Comparison of ENCODE assay signal across 8 cellular contexts in genomic region chr4:139528377-139529005, GRCh38. TPM values are rescaled to one million over a fixed set of nuclear protein-coding genes. Genes with fewer than 3 reads are reported as not detected.
DNase-seq lines count a peak whose midpoint lies in the region; ATAC-seq and TF ChIP-seq lines count a peak whose summit lies in the region.

No MANE protein-coding gene starts in this region.

- H2AFZ ChIP-seq in neural progenitor cell (replicated peaks) = no peak overlapping the region

- no peaks in the 10 kb centered on the region for H3K9me3 Mint-ChIP-seq in neural progenitor cell

- peaks cover 2% of the 10 kb centered on the region for H3K27me3 Mint-ChIP-seq in neural progenitor cell (ENCODE audit: insufficient read depth, low read depth)

- H3K4me1 Mint-ChIP-seq in neural progenitor cell = peaks cover 13% of the 10 kb centered on the region

- no peak overlapping the region for H3K27ac Mint-ChIP-seq in neural progenitor cell

- peaks cover 9% of the 10 kb centered on the region for H3F3A ChIP-seq in neural progenitor cell (ENCODE audit: low read depth)

- TF ChIP-seq CTCF in RWPE2 (IDR thresholded peaks at IDR 0.05; ENCODE audit: poor library complexity, severe bottlenecking) (no peak), left lung (IDR thresholded peaks at IDR 0.05) (no peak), neural progenitor cell (IDR thresholded peaks at IDR 0.05) (no peak)

- no peak overlapping the region for H3K27ac ChIP-seq in RWPE2 (ENCODE audit: poor library complexity, severe bottlenecking)
- peak overlapping the region in 1 of 2 donors; percentile 1 for H3K27ac ChIP-seq in left lung
- no peak overlapping the region for H3K27ac ChIP-seq in neural progenitor cell

- H3K36me3 Mint-ChIP-seq in neural progenitor cell = no peaks in the 10 kb centered on the region

- no peaks in the 10 kb centered on the region for H4K20me1 ChIP-seq in neural progenitor cell (ENCODE audit: low read depth)

- TF ChIP-seq POLR2A in erythroblast (IDR thresholded peaks at IDR 0.05; ENCODE audit: low read length) = no peak

- peak; percentile 57 for ATAC-seq in GM18873 (IDR thresholded peaks at IDR 0.05; ENCODE audit: low FRiP score, unreplicated experiment)
- ATAC-seq in HG02870 (IDR thresholded peaks at IDR 0.05; ENCODE audit: unreplicated experiment) = peak; percentile 86
- peak; percentile 68 for ATAC-seq in RWPE2 (ENCODE audit: low read depth)
- ATAC-seq in left lung = peak; percentile 66
- ATAC-seq in HG03025 (IDR thresholded peaks at IDR 0.05; ENCODE audit: low FRiP score, unreplicated experiment) = no peak

- H3K9me3 ChIP-seq in RWPE2 (ENCODE audit: severe bottlenecking) (no peaks in the 10 kb centered on the region), left lung (no peaks in the 10 kb centered on the region), neural progenitor cell (ENCODE audit: low read depth) (no peaks in the 10 kb centered on the region)

- in situ Hi-C loops in G401 (cut with HindIII; ENCODE audit: low sequenced_read_pairs) = no loop called here

- no peak overlapping the region for H3K9ac ChIP-seq in neural progenitor cell

- H3K36me3 ChIP-seq in RWPE2 (ENCODE audit: low read depth) (peaks cover 65% of the 10 kb centered on the region), left lung (peaks cover 0 to 70% of the 10 kb centered on the region in 2 donors), neural progenitor cell (no peaks in the 10 kb centered on the region)

- H3K27me3 ChIP-seq in RWPE2 (ENCODE audit: insufficient read depth, poor library complexity, severe bottlenecking) = no peaks in the 10 kb centered on the region
- no peaks in the 10 kb centered on the region for H3K27me3 ChIP-seq in left lung
- H3K27me3 ChIP-seq in neural progenitor cell = no peaks in the 10 kb centered on the region

- H3K4me3 ChIP-seq in RWPE2 (ENCODE audit: severe bottlenecking) = no peak overlapping the region
- H3K4me3 ChIP-seq in left lung = no peak overlapping the region
- H3K4me3 ChIP-seq in neural progenitor cell = no peak overlapping the region

- DNase-seq in RWPE2 (ENCODE audit: low spot score) (no peak), left lung (peak in 1 of 2 donors; percentile 45), erythroblast (lab: John Stamatoyannopoulos, UW) (no peak), G401 (ENCODE audit: low spot score) (no peak), neural progenitor cell (ENCODE audit: low spot score) (no peak)

- H3K4me1 ChIP-seq in RWPE2 (ENCODE audit: insufficient read depth, poor library complexity, severe bottlenecking) (no peaks in the 10 kb centered on the region), left lung (peaks cover 0 to 18% of the 10 kb centered on the region in 2 donors), neural progenitor cell (peaks cover 9% of the 10 kb centered on the region)

- intact Hi-C loops in left lung (cut with DNase I) = no loop called here

- H3K4me3 Mint-ChIP-seq in neural progenitor cell = no peak overlapping the region

- no peaks in the 10 kb centered on the region for H3K79me2 ChIP-seq in neural progenitor cell (ENCODE audit: low read depth)

- no peak overlapping the region for H3K4me2 ChIP-seq in neural progenitor cell

RNA-seq across cellular contexts. Expression of gene SETD7, which starts 27.5 kb away (rescaled TPM):
- total RNA-seq in left lung (10 to 100 TPM; 48.1 to 51.7 TPM), neural progenitor cell (ENCODE audit: low replicate concordance) (4.9 and 8.2 TPM in 2 replicates)
- 9.6 and 11.9 TPM in 2 replicates for total RNA-seq in G401 (2014; rRNA removed; shearing (Covaris generic))
